ENCODE assay signal across 15 cellular contexts in the genomic region with DNA sequence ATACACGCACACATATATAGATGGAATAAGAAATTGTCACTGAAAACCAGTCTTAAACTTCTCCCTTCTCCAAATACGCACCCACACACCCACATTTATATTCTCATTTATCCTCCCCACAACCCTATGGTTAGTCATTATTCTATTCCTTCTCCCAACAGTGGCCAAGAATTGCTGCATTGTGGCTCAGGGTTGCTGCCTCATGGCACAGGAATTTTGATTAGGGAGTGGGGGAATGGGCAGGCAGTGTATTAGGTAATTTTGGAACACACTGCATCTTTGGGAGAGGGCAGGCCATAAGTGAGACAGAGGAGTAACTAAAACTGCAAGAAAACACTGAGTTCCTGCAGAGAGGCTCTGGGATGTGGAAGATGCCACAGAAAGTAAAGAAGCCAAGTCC. TPM values are rescaled to one million over a fixed set of nuclear protein-coding genes. Genes with fewer than 3 reads are reported as not detected.
A peak's percentile ranks its signal among the peaks of the same experiment; 100 is the strongest.
DNase-seq lines count a peak whose midpoint lies in the region; ATAC-seq, FAIRE-seq and TF ChIP-seq lines count a peak whose summit lies in the region.
"Had no signal": no experiment of that assay in that cellular context is flagged by ENCODE, and none has a peak within 500 bp of the region (broad histone marks: within the 10 kb centered on the region; RNA-seq: fewer than 3 reads in every experiment).

No MANE protein-coding gene starts in this region.

- H3K36me3 ChIP-seq in adipocyte (ENCODE audit: control insufficient read depth, insufficient read depth, low read length, severe bottlenecking), result no peaks in the 10 kb centered on the region
- H3K36me3 ChIP-seq: neural progenitor cell had no signal

- H3K27ac ChIP-seq in foreskin keratinocyte, result no peak overlapping the region
- H3K27ac ChIP-seq: 22Rv1, neural progenitor cell, testis had no signal

- POLR2A ChIA-PET in activated naive CD8-positive, alpha-beta T cell treated with anti-CD3 and anti-CD28 coated beads, Interleukin-2, amount 10 ng/mL, durations not matched to agents 7 days and 5 days (lab: Charles Lee), result interaction anchor here (0.7 kb wide), 1 partner anchor 55 kb away, joined by 3 read pairs; no protein-coding TSS in a partner anchor

- peaks cover 21% of the 10 kb centered on the region for H3K4me1 ChIP-seq in adipocyte (ENCODE audit: control insufficient read depth, insufficient read depth, low read length)
- H3K4me1 ChIP-seq in foreskin keratinocyte, result peaks cover 5% of the 10 kb centered on the region
- H3K4me1 ChIP-seq: neural progenitor cell had no signal

- H3K27me3 ChIP-seq in adipocyte (replicated peaks; ENCODE audit: control insufficient read depth, insufficient read depth, low read length), result no peaks in the 10 kb centered on the region
- H3K27me3 ChIP-seq in foreskin keratinocyte, result no peaks in the 10 kb centered on the region
- H3K27me3 ChIP-seq: neural progenitor cell, testis had no signal

- H3K36me3 Mint-ChIP-seq in activated naive CD8-positive, alpha-beta T cell treated with anti-CD3 and anti-CD28 coated beads, Interleukin-2, amount 10 ng/mL, durations not matched to agents 7 days and 5 days, result peaks cover 42% of the 10 kb centered on the region
- H3K36me3 Mint-ChIP-seq in activated naive CD8-positive, alpha-beta T cell treated with anti-CD3 and anti-CD28 coated beads for 36 hours, result peaks cover 53% of the 10 kb centered on the region

- peak; percentile 50 for ATAC-seq in activated naive CD8-positive, alpha-beta T cell treated with anti-CD3 and anti-CD28 coated beads, Interleukin-2, amount 10 ng/mL, durations not matched to agents 7 days and 5 days (ENCODE audit: low read depth)
- ATAC-seq in foreskin keratinocyte, result peak; percentile 100
- no peak for ATAC-seq in GM21825 (IDR thresholded peaks at IDR 0.05; ENCODE audit: unreplicated experiment)

- no peak for DNase-seq in activated naive CD8-positive, alpha-beta T cell treated with anti-CD3 and anti-CD28 coated beads, Interleukin-2, amount 10 ng/mL, durations not matched to agents 7 days and 5 days
- no peak for DNase-seq in activated naive CD8-positive, alpha-beta T cell treated with anti-CD3 and anti-CD28 coated beads for 36 hours
- DNase-seq in adipocyte (ENCODE audit: low read depth) (peak; percentile 81), foreskin keratinocyte (peak; percentile 91 to 96), urothelium cell line (ENCODE audit: low spot score) (peak; percentile 94), SKM-1 treated with dmso at 0.1 percent for 144 hours (lab: John Stamatoyannopoulos, UW; ENCODE audit: unreplicated experiment) (no peak), NCI-H1105 (lab: John Stamatoyannopoulos, UW) (no peak)
- DNase-seq: NCI-H345; stimulated activated CD4-positive, alpha-beta T cell treated with anti-CD3 and anti-CD28 coated beads, Interleukin-4, amount 100 ng/mL, for 1 hour; T-helper 1 cell; testis had no signal

- no peak overlapping the region for H3K4me3 ChIP-seq in adipocyte (ENCODE audit: low read length)
- H3K4me3 ChIP-seq: neural progenitor cell, testis had no signal

- peak; percentile 96 for FAIRE-seq in urothelium cell line (lab: Jason Lieb, UNC)

- H3K9ac ChIP-seq in adipocyte (ENCODE audit: low read length), result no peak overlapping the region
- H3K9ac ChIP-seq: neural progenitor cell had no signal

- peaks cover 13% of the 10 kb centered on the region for H3K4me1 Mint-ChIP-seq in activated naive CD8-positive, alpha-beta T cell treated with anti-CD3 and anti-CD28 coated beads, Interleukin-2, amount 10 ng/mL, durations not matched to agents 7 days and 5 days
- peaks cover 7% of the 10 kb centered on the region for H3K4me1 Mint-ChIP-seq in activated naive CD8-positive, alpha-beta T cell treated with anti-CD3 and anti-CD28 coated beads for 36 hours
- H3K4me1 Mint-ChIP-seq: neural progenitor cell had no signal

- H3K9me3 Mint-ChIP-seq in activated naive CD8-positive, alpha-beta T cell treated with anti-CD3 and anti-CD28 coated beads, Interleukin-2, amount 10 ng/mL, durations not matched to agents 7 days and 5 days, result peaks cover 11% of the 10 kb centered on the region
- H3K9me3 Mint-ChIP-seq in activated naive CD8-positive, alpha-beta T cell treated with anti-CD3 and anti-CD28 coated beads for 36 hours, result peaks cover 23% of the 10 kb centered on the region
- H3K9me3 Mint-ChIP-seq: central memory CD8-positive, alpha-beta T cell had no signal

- H3K4me3 Mint-ChIP-seq in activated naive CD8-positive, alpha-beta T cell treated with anti-CD3 and anti-CD28 coated beads, Interleukin-2, amount 10 ng/mL, durations not matched to agents 7 days and 5 days, result no peak overlapping the region
- no peak overlapping the region for H3K4me3 Mint-ChIP-seq in activated naive CD8-positive, alpha-beta T cell treated with anti-CD3 and anti-CD28 coated beads for 36 hours
- H3K4me3 Mint-ChIP-seq: central memory CD8-positive, alpha-beta T cell; neural progenitor cell had no signal

- no peaks in the 10 kb centered on the region for H3K9me3 ChIP-seq in adipocyte (ENCODE audit: control insufficient read depth, low read length)
- H3K9me3 ChIP-seq: testis had no signal

- TF ChIP-seq CTCF in foreskin keratinocyte (conservative IDR thresholded peaks at IDR 0.05), result no peak

- H3K27ac Mint-ChIP-seq in activated naive CD8-positive, alpha-beta T cell treated with anti-CD3 and anti-CD28 coated beads, Interleukin-2, amount 10 ng/mL, durations not matched to agents 7 days and 5 days, result no peak overlapping the region
- no peak overlapping the region for H3K27ac Mint-ChIP-seq in activated naive CD8-positive, alpha-beta T cell treated with anti-CD3 and anti-CD28 coated beads for 36 hours
- H3K27ac Mint-ChIP-seq: neural progenitor cell had no signal

- H3K27me3 Mint-ChIP-seq in activated naive CD8-positive, alpha-beta T cell treated with anti-CD3 and anti-CD28 coated beads, Interleukin-2, amount 10 ng/mL, durations not matched to agents 7 days and 5 days, result no peaks in the 10 kb centered on the region
- no peaks in the 10 kb centered on the region for H3K27me3 Mint-ChIP-seq in activated naive CD8-positive, alpha-beta T cell treated with anti-CD3 and anti-CD28 coated beads for 36 hours
- H3K27me3 Mint-ChIP-seq: central memory CD8-positive, alpha-beta T cell had no signal

RNA-seq across cellular contexts. Expression of a gene that starts 35.7 kb away (rescaled TPM):
- 10 to 100 TPM in 1 of 2 experiments, 1 to 10 TPM in 1; 9.8 to 10.9 TPM for total RNA-seq in activated naive CD8-positive, alpha-beta T cell treated with anti-CD3 and anti-CD28 coated beads, Interleukin-2, amount 10 ng/mL, durations not matched to agents 7 days and 5 days
- total RNA-seq in activated naive CD8-positive, alpha-beta T cell treated with anti-CD3 and anti-CD28 coated beads for 36 hours, result 1 to 10 TPM; 4.1 to 4.9 TPM
- total RNA-seq in foreskin keratinocyte, result 4.7 and 5.4 TPM in 2 replicates
- 1.2 and 1.9 TPM in 2 replicates for polyA plus RNA-seq in foreskin keratinocyte

RNA-seq across cellular contexts. Expression of a gene that starts 38.2 kb away (rescaled TPM):
- total RNA-seq in activated naive CD8-positive, alpha-beta T cell treated with anti-CD3 and anti-CD28 coated beads, Interleukin-2, amount 10 ng/mL, durations not matched to agents 7 days and 5 days, result 10 to 100 TPM; 22.1 to 27.7 TPM
- total RNA-seq in activated naive CD8-positive, alpha-beta T cell treated with anti-CD3 and anti-CD28 coated beads for 36 hours, result 10 to 100 TPM; 51.1 to 54.1 TPM
- total RNA-seq in foreskin keratinocyte, result 33.9 and 38.2 TPM in 2 replicates
- 27.0 and 37.1 TPM in 2 replicates for polyA plus RNA-seq in foreskin keratinocyte

RNA-seq across cellular contexts. Expression of a gene that starts 38.6 kb away (rescaled TPM):
- total RNA-seq in activated naive CD8-positive, alpha-beta T cell treated with anti-CD3 and anti-CD28 coated beads, Interleukin-2, amount 10 ng/mL, durations not matched to agents 7 days and 5 days, result 1 to 10 TPM in 1 of 2 experiments, under 1 TPM in 1; 0.65 to 1.4 TPM
- under 1 TPM; 0.78 to 0.82 TPM for total RNA-seq in activated naive CD8-positive, alpha-beta T cell treated with anti-CD3 and anti-CD28 coated beads for 36 hours
- total RNA-seq in foreskin keratinocyte, result 0.17 and 0.35 TPM in 2 replicates
- 0.30 TPM in 1 of 2 replicates, not detected in the other for polyA plus RNA-seq in foreskin keratinocyte

Comparison
In these comparisons a context has a peak if more than half of its experiments do, and no peak if none do; other contexts are left out.
1. DNase-seq: peak in adipocyte (single experiment), foreskin keratinocyte (2 of 2) and urothelium cell line (single experiment); none in activated naive CD8-positive, alpha-beta T cell treated with anti-CD3 and anti-CD28 coated beads, Interleukin-2, amount 10 ng/mL, durations not matched to agents 7 days and 5 days (single experiment), activated naive CD8-positive, alpha-beta T cell treated with anti-CD3 and anti-CD28 coated beads for 36 hours (single experiment), SKM-1 treated with dmso at 0.1 percent for 144 hours (single experiment) and NCI-H1105 (single experiment).